ENCODE assay signal across 26 cellular contexts in the genomic region with DNA sequence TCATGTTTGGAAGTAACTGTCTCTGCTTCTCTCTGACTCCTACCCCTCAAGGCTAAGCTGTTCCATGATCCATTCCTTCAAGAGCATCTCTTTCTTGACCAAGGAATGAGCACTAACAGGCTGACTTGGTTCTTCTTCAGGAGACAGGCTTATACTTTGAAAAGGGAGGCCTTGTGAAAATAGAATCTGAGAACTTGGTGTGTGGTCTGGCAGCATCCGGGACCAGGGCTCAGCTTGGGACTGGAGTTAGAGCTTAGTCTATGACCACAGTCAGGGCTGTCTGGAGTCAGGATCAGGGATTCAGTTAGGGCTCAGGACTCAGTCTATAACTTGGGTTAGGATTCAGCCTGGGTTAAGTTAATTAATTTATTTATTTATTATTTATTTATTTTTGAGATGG.
"Had no signal": no experiment of that assay in that cellular context is flagged by ENCODE, and none has a peak within 500 bp of the region (broad histone marks: within the 10 kb centered on the region; RNA-seq: fewer than 3 reads in every experiment).

No MANE protein-coding gene starts in this region.

- H3K9me3 Mint-ChIP-seq: immature natural killer cell; natural killer cell treated with Interleukin-12 subunit alpha and Interleukin-12 subunit beta and Interleukin-15 and Interleukin-18, amount 100 ng/mL, for 72 hours; neural crest cell; stimulated activated naive B cell treated with anti-CD40 and anti-IgM and Interleukin-4, amounts not matched to agents 10 μg/mL and 1 μg/mL and 100 μg/mL, for 72 hours had no signal

- H3K36me3 ChIP-seq: heart left ventricle, left ventricle myocardium inferior, right atrium auricular region, right lobe of liver, stomach, thyroid gland, transverse colon, upper lobe of left lung had no signal

- ATAC-seq: naive thymus-derived CD4-positive, alpha-beta T cell; natural killer cell treated with Interleukin-12 subunit alpha and Interleukin-12 subunit beta and Interleukin-15 and Interleukin-18, amount 100 ng/mL, for 72 hours; right lobe of liver; stimulated activated naive B cell treated with anti-CD40 and anti-IgM and Interleukin-4, amounts not matched to agents 10 μg/mL and 1 μg/mL and 100 μg/mL, for 72 hours; stimulated activated naive CD8-positive, alpha-beta T cell treated with anti-CD3 and anti-CD28 coated beads, Interleukin-15, Interleukin-2, amounts not matched to agents 100 U/mL and 50 U/mL, for 24 hours had no signal

- H3K9ac ChIP-seq: parathyroid adenoma had no signal

- H3K27me3 ChIP-seq: right atrium auricular region, right lobe of liver, stomach, testis, thyroid gland, transverse colon, upper lobe of left lung had no signal

- H2AFZ ChIP-seq: parathyroid adenoma had no signal

- H3K4me1 ChIP-seq: parathyroid adenoma, right atrium auricular region, right lobe of liver, testis, thyroid gland had no signal

- H3K4me1 Mint-ChIP-seq: immature natural killer cell; naive thymus-derived CD4-positive, alpha-beta T cell; neural crest cell; stimulated activated naive B cell treated with anti-CD40 and anti-IgM and Interleukin-4, amounts not matched to agents 10 μg/mL and 1 μg/mL and 100 μg/mL, for 72 hours had no signal

- H3K9me3 ChIP-seq: heart left ventricle, left ventricle myocardium inferior, mucosa of descending colon, right atrium auricular region, right lobe of liver, stomach, testis, thyroid gland, transverse colon, upper lobe of left lung had no signal

- H3K27ac ChIP-seq: parathyroid adenoma, right atrium auricular region, right lobe of liver, testis, thyroid gland, upper lobe of left lung had no signal

- H3K36me3 Mint-ChIP-seq: immature natural killer cell; naive thymus-derived CD4-positive, alpha-beta T cell; natural killer cell treated with Interleukin-12 subunit alpha and Interleukin-12 subunit beta and Interleukin-15 and Interleukin-18, amount 100 ng/mL, for 72 hours; stimulated activated naive B cell treated with anti-CD40 and anti-IgM and Interleukin-4, amounts not matched to agents 10 μg/mL and 1 μg/mL and 100 μg/mL, for 72 hours had no signal

- H3K4me3 Mint-ChIP-seq: immature natural killer cell; naive thymus-derived CD4-positive, alpha-beta T cell; natural killer cell treated with Interleukin-12 subunit alpha and Interleukin-12 subunit beta and Interleukin-15 and Interleukin-18, amount 100 ng/mL, for 72 hours; neural crest cell; stimulated activated naive B cell treated with anti-CD40 and anti-IgM and Interleukin-4, amounts not matched to agents 10 μg/mL and 1 μg/mL and 100 μg/mL, for 72 hours had no signal

- H3K4me3 ChIP-seq: lung, mucosa of descending colon, right atrium auricular region, right lobe of liver, smooth muscle cell, stomach, testis, thyroid gland, transverse colon, upper lobe of left lung had no signal

- DNase-seq: heart left ventricle; hypothalamus; immature natural killer cell; kidney; left ventricle myocardium inferior; midbrain; mucosa of descending colon; naive thymus-derived CD4-positive, alpha-beta T cell; nucleus accumbens; right lobe of liver; stimulated activated CD4-positive, alpha-beta T cell treated with anti-CD3 and anti-CD28 coated beads, Interleukin-1b, Interleukin-23, amount 100 ng/mL, for 48 hours; stimulated activated CD4-positive, alpha-beta T cell treated with anti-CD3 and anti-CD28 coated beads, Interleukin-2, amount 100 ng/mL, for 48 hours; stimulated activated naive B cell treated with anti-CD40 and anti-IgM and Interleukin-4, amounts not matched to agents 10 μg/mL and 1 μg/mL and 100 μg/mL, for 72 hours; stimulated activated naive CD8-positive, alpha-beta T cell treated with anti-CD3 and anti-CD28 coated beads, Interleukin-15, Interleukin-2, amounts not matched to agents 100 U/mL and 50 U/mL, for 24 hours; stomach; testis; thyroid gland; transverse colon; upper lobe of left lung had no signal

- H3K79me2 ChIP-seq: parathyroid adenoma had no signal

- H3K27ac Mint-ChIP-seq: naive thymus-derived CD4-positive, alpha-beta T cell; natural killer cell treated with Interleukin-12 subunit alpha and Interleukin-12 subunit beta and Interleukin-15 and Interleukin-18, amount 100 ng/mL, for 72 hours; stimulated activated naive B cell treated with anti-CD40 and anti-IgM and Interleukin-4, amounts not matched to agents 10 μg/mL and 1 μg/mL and 100 μg/mL, for 72 hours had no signal

- FAIRE-seq: islet of Langerhans, kidney had no signal
